Comparison of ENCODE assay signal across 23 cellular contexts in genomic region chr2:100990166-100990565, GRCh38.
"Had no signal": no experiment of that assay in that cellular context is flagged by ENCODE, and none has a peak within 500 bp of the region (broad histone marks: within the 10 kb centered on the region; RNA-seq: fewer than 3 reads in every experiment).

No MANE protein-coding gene starts in this region.

- H3K27ac ChIP-seq: KMS-11, Peyer's patch, SJCRH30 had no signal

- H3K9ac ChIP-seq: KMS-11 had no signal

- H3K4me1 ChIP-seq: Peyer's patch, SJCRH30 had no signal

- H3K36me3 ChIP-seq: SJCRH30 had no signal

- H3K9me3 ChIP-seq: Peyer's patch, SJCRH30 had no signal

- H3K4me2 ChIP-seq: KMS-11 had no signal

- DNase-seq: Kasumi-1, MV-4-11, NCI-H1048, NCI-H1105, NCI-H1417, NCI-H1436 treated with DMSO at 0.1 percent for 48 hours, NCI-H1694, NCI-H187 treated with DMSO at 0.1 percent for 48 hours, NCI-H2029 treated with DMSO at 0.1 percent for 48 hours, NCI-H2107, NCI-H2227 treated with DMSO at 0.1 percent for 48 hours, NCI-H524, NCI-H526 treated with DMSO at 0.1 percent for 48 hours, NCI-H82, Peyer's patch, SHP77 treated with DMSO at 0.1 percent for 48 hours, SJCRH30, T-helper 1 cell had no signal

- ATAC-seq: Right ventricle myocardium inferior, SK-N-SH treated with all-trans-retinoic acid at 6 μM for 48 hours had no signal

- H3K4me3 ChIP-seq: K562, Peyer's patch, SJCRH30 had no signal

- H3K27me3 ChIP-seq: Peyer's patch, SJCRH30 had no signal

- H3K27ac Mint-ChIP-seq: IgD-negative memory B cell had no signal
